Comparison of ENCODE assay signal across 8 cellular contexts in the genomic region with DNA sequence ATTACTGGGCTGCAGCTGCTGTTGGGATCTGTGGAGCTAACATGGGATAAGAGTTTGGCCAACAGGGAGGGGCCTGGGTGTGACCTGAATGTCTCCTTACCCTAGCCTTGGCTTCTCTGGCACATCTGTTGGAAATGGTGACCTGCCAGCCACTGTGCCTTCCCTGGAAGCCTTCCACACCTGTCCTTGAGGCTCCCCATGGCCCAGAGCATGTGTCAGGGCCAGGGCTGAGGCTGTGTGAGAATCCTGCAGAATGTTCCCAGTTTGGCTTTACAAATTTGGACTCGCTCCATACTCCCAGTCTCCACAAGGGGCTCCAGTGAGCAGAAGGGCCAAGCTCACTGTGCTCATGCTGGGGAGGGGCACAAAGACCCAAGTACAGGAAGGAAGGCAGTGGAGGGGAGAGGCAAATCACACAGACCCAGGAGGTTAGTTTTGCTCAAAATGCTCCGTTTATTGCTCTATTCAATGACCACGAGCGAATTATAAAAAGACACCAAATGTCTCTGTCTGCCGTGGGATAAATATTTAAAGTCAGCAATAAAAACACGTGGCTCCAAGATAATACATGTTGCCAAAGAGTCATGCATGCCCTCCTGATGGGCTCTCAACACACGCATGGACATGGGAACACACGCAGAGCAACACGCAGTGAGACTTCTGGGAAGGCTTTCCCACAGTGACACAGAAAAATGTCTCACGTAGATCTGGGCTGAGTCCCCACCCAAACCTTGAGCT. TPM values are rescaled to one million over a fixed set of nuclear protein-coding genes. Genes with fewer than 3 reads are reported as not detected.
DNase-seq lines count a peak whose midpoint lies in the region; ATAC-seq and TF ChIP-seq lines count a peak whose summit lies in the region.

No MANE protein-coding gene starts in this region.

- ATAC-seq in GM21576 (IDR thresholded peaks at IDR 0.05; ENCODE audit: unreplicated experiment) (peak; percentile 61), left ventricle myocardium superior (peak; percentile 51)

- peak; percentile 7 for DNase-seq in DMS114 treated with DMSO at 0.1 percent for 48 hours (lab: John Stamatoyannopoulos, UW; ENCODE audit: unreplicated experiment)
- DNase-seq in Peyer's patch = peak in 2 of 3 donors; percentile 34 to 69
- DNase-seq in activated naive CD8-positive, alpha-beta T cell treated with anti-CD3 and anti-CD28 coated beads for 36 hours = peak; percentile 39
- no peak for DNase-seq in left ventricle myocardium superior
- DNase-seq in stimulated activated CD4-positive, alpha-beta T cell treated with anti-CD3 and anti-CD28 coated beads, Interleukin-15, amount 100 ng/mL, for 24 hours = peak; percentile 65
- DNase-seq in NCI-H2107 treated with DMSO at 0.1 percent for 48 hours (lab: John Stamatoyannopoulos, UW; ENCODE audit: unreplicated experiment) = no peak
- DNase-seq in NOMO-1 treated with dmso at 0.1 percent for 144 hours (lab: John Stamatoyannopoulos, UW; ENCODE audit: unreplicated experiment) = no peak

- no peaks in the 10 kb centered on the region for H3K9me3 Mint-ChIP-seq in activated naive CD8-positive, alpha-beta T cell treated with anti-CD3 and anti-CD28 coated beads for 36 hours

- H3K27ac ChIP-seq in Peyer's patch = no peak overlapping the region

- H3K4me3 Mint-ChIP-seq in activated naive CD8-positive, alpha-beta T cell treated with anti-CD3 and anti-CD28 coated beads for 36 hours = no peak overlapping the region

- H3K36me3 ChIP-seq in Peyer's patch = no peaks in the 10 kb centered on the region

- TF ChIP-seq POLR2A in Peyer's patch (IDR thresholded peaks at IDR 0.05) = no peak

- peaks cover 8% of the 10 kb centered on the region for H3K4me1 Mint-ChIP-seq in activated naive CD8-positive, alpha-beta T cell treated with anti-CD3 and anti-CD28 coated beads for 36 hours

- intact Hi-C loops in left ventricle myocardium superior (cut with micrococcal nuclease) = no loop called here

- no peak overlapping the region for H3K27ac Mint-ChIP-seq in activated naive CD8-positive, alpha-beta T cell treated with anti-CD3 and anti-CD28 coated beads for 36 hours

- no peak overlapping the region for H3K4me3 ChIP-seq in Peyer's patch

- H3K9me3 ChIP-seq in Peyer's patch = no peaks in the 10 kb centered on the region

- H3K27me3 ChIP-seq in Peyer's patch = no peaks in the 10 kb centered on the region

- peak; percentile 36 to 67 (median 55) for TF ChIP-seq CTCF in Peyer's patch (IDR thresholded peaks at IDR 0.05)

- H3K36me3 Mint-ChIP-seq in activated naive CD8-positive, alpha-beta T cell treated with anti-CD3 and anti-CD28 coated beads for 36 hours = no peaks in the 10 kb centered on the region

- no peaks in the 10 kb centered on the region for H3K27me3 Mint-ChIP-seq in activated naive CD8-positive, alpha-beta T cell treated with anti-CD3 and anti-CD28 coated beads for 36 hours

- peaks cover 0 to 3% (median 0%) of the 10 kb centered on the region in 4 donors for H3K4me1 ChIP-seq in Peyer's patch

RNA-seq across cellular contexts. Expression of gene IGSF22, which starts 1.7 kb away (rescaled TPM):
- total RNA-seq in Peyer's patch (not detected), left ventricle myocardium superior (0.94 TPM)
- total RNA-seq in activated naive CD8-positive, alpha-beta T cell treated with anti-CD3 and anti-CD28 coated beads for 36 hours = 1 to 10 TPM; 1.1 to 1.3 TPM

RNA-seq across cellular contexts. Expression of gene TMEM86A, which starts 29.1 kb away (rescaled TPM):
- 1 to 10 TPM in 2 of 4 donors, under 1 TPM in 1, not detected in 1; 0.53 to 4.4 (median 1.9) TPM for total RNA-seq in Peyer's patch
- under 1 TPM; 0.25 to 0.52 TPM for total RNA-seq in activated naive CD8-positive, alpha-beta T cell treated with anti-CD3 and anti-CD28 coated beads for 36 hours
- 4.5 TPM for total RNA-seq in left ventricle myocardium superior

Comparison
In these comparisons a context has a peak if more than half of its experiments do, and no peak if none do; other contexts are left out.
1. DNase-seq: peak in DMS114 treated with DMSO at 0.1 percent for 48 hours (single experiment), Peyer's patch (2 of 3), activated naive CD8-positive, alpha-beta T cell treated with anti-CD3 and anti-CD28 coated beads for 36 hours (single experiment) and stimulated activated CD4-positive, alpha-beta T cell treated with anti-CD3 and anti-CD28 coated beads, Interleukin-15, amount 100 ng/mL, for 24 hours (single experiment); none in left ventricle myocardium superior (single experiment), NCI-H2107 treated with DMSO at 0.1 percent for 48 hours (single experiment) and NOMO-1 treated with dmso at 0.1 percent for 144 hours (single experiment).